1 cellular context compared by ENCODE assay signal in genomic region chr16:56972898-56973689, GRCh38.
TF ChIP-seq lines count a peak whose summit lies in the region.

No MANE protein-coding gene starts in this region.

TF ChIP-seq in GM12878, 131 proteins besides CTCF, POLR2A, EP300 and RAD21 (continued from another document):
- TF ChIP-seq, protein P1, sequence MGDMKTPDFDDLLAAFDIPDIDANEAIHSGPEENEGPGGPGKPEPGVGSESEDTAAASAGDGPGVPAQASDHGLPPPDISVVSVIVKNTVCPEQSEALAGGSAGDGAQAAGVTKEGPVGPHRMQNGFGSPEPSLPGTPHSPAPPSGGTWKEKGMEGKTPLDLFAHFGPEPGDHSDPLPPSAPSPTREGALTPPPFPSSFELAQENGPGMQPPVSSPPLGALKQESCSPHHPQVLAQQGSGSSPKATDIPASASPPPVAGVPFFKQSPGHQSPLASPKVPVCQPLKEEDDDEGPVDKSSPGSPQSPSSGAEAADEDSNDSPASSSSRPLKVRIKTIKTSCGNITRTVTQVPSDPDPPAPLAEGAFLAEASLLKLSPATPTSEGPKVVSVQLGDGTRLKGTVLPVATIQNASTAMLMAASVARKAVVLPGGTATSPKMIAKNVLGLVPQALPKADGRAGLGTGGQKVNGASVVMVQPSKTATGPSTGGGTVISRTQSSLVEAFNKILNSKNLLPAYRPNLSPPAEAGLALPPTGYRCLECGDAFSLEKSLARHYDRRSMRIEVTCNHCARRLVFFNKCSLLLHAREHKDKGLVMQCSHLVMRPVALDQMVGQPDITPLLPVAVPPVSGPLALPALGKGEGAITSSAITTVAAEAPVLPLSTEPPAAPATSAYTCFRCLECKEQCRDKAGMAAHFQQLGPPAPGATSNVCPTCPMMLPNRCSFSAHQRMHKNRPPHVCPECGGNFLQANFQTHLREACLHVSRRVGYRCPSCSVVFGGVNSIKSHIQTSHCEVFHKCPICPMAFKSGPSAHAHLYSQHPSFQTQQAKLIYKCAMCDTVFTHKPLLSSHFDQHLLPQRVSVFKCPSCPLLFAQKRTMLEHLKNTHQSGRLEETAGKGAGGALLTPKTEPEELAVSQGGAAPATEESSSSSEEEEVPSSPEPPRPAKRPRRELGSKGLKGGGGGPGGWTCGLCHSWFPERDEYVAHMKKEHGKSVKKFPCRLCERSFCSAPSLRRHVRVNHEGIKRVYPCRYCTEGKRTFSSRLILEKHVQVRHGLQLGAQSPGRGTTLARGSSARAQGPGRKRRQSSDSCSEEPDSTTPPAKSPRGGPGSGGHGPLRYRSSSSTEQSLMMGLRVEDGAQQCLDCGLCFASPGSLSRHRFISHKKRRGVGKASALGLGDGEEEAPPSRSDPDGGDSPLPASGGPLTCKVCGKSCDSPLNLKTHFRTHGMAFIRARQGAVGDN (IDR thresholded peaks at IDR 0.05), result 0 out of 2 replicates have a peak, but pooled peaks have one; percentile 73
- TF ChIP-seq RUNX3 (IDR thresholded peaks at IDR 0.05; ENCODE audit: low read length), result 0 out of 2 replicates have a peak, but pooled peaks have one; percentile 21
